ENCODE assay signal across 8 cellular contexts in the genomic region with DNA sequence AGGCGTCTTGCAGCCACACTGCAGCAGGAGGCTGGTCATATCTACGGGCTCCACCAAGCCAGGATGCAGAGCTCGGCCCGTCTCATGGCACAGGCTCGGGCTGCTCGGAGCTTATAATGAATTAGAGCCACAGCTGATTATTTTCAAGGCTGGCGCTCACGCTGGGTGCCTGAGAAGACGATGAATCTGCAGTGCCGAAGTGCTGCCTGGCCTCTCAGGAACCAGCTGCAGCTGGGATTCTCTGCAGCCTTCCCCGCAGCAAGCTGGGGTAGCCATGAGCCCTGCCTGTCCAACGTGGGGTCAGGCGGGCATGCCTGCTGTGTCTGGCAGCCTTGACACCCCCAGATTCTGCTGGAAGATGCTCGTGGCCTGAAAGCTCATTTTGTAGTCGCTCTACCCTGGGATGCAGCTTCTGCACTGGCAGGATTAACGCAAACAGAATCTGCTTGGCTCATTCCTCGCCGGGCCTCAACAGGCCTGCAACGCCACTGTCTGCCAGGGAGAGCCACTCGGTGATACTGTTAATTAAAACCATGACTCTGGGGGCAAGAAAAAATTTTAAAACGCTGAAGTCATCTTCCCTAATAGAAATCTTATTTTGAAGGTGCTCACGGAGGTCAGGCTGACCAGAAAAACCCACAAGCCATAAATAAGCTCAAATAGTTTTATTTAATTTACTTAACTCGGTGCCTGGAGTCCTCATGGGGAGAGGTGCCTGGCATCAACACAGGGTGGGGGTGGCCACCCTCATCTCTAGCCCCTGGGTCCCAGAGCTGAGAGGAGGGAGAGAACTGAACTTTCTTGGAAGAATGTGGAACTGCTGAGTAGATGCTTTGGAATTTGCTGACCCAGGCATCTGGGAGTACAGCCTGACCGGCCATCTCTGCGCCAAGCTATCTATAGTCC.
DNase-seq lines count a peak whose midpoint lies in the region; ATAC-seq and TF ChIP-seq lines count a peak whose summit lies in the region.
"Had no signal": no experiment of that assay in that cellular context is flagged by ENCODE, and none has a peak within 500 bp of the region (broad histone marks: within the 10 kb centered on the region; RNA-seq: fewer than 3 reads in every experiment).

No MANE protein-coding gene starts in this region.

- H3K27ac Mint-ChIP-seq in brain = peak overlapping the region; percentile 11 to 66 (median 47)

- ATAC-seq in left lobe of liver = no peak
- ATAC-seq in HG03520 (IDR thresholded peaks at IDR 0.05; ENCODE audit: unreplicated experiment) = no peak
- no peak for ATAC-seq in GM19351 (IDR thresholded peaks at IDR 0.05; ENCODE audit: unreplicated experiment)

- no peaks in the 10 kb centered on the region for H3K27me3 ChIP-seq in testis

- WGBS in testis, 2 donors = 43 to 47% methylated on average over 15 to 25 of the region's 25 CpGs

- peaks cover 3% of the 10 kb centered on the region for H3K27me3 Mint-ChIP-seq in brain

- H3K9me3 Mint-ChIP-seq in brain = peaks cover 0 to 3% (median 0%) of the 10 kb centered on the region in 5 experiments

- H3K4me1 ChIP-seq in testis = no peaks in the 10 kb centered on the region

- TF ChIP-seq POLR2A in testis (IDR thresholded peaks at IDR 0.05) = no peak

- peaks cover 47% of the 10 kb centered on the region for H3K4me1 Mint-ChIP-seq in brain

- no peaks in the 10 kb centered on the region for H3K9me3 ChIP-seq in testis

- H3K4me3 ChIP-seq in testis = no peak overlapping the region

- peak overlapping the region in 3 of 5 experiments; percentile 0 to 58 (median 8) for H3K4me3 Mint-ChIP-seq in brain

- no peaks in the 10 kb centered on the region for H3K36me3 Mint-ChIP-seq in brain

- DNase-seq in HS-27A (ENCODE audit: low read depth) = peak; percentile 35
- DNase-seq in left lobe of liver (ENCODE audit: low spot score) = peak; percentile 33
- DNase-seq in testis = peak; percentile 45
- DNase-seq in cortex of kidney (lab: John Stamatoyannopoulos, UW) = no peak
- DNase-seq: activated naive CD4-positive, alpha-beta T cell treated with anti-CD3 and anti-CD28 coated beads, Interleukin-2, amount 50 U/mL, for 16 hours had no signal

- no peaks in the 10 kb centered on the region for H3K36me3 ChIP-seq in testis (ENCODE audit: low read depth, missing control alignments)

- TF ChIP-seq CTCF in brain (conservative IDR thresholded peaks at IDR 0.05) (no peak), testis (IDR thresholded peaks at IDR 0.05) (no peak)

- H3K27ac ChIP-seq in testis = no peak overlapping the region

- intact Hi-C loops in testis (cut with DNase I; ENCODE audit: low total_unique reads) = no loop called here
